ENCODE assay signal across 18 cellular contexts in the genomic region with DNA sequence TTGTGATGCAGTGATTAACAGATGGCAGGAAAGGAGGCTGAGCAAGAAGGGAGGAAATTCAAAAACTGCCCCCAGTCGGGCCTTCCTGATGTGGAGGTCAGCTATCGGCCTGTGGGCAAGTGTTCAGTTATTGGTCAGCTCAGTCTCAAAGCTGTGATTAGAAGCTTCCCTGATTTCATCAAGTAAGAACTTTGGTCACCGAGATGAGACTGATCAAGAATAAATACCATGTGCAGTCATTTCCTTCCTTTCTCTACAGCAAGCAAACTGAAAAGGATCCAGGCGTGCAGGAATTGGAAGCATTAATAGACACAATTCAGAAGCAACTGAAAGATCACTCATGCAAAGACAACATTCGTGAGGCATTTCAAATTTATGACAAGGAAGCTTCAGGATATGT.
"Had no signal": no experiment of that assay in that cellular context is flagged by ENCODE, and none has a peak within 500 bp of the region (broad histone marks: within the 10 kb centered on the region; RNA-seq: fewer than 3 reads in every experiment).

No MANE protein-coding gene starts in this region.

- H3K4me1 ChIP-seq: ascending aorta, colonic mucosa, gastroesophageal sphincter, vagina had no signal

- H3K36me3 ChIP-seq: ascending aorta, colonic mucosa, neural progenitor cell, right atrium auricular region, vagina had no signal

- H2AFZ ChIP-seq: hepatocyte, neural progenitor cell had no signal

- H3K27ac Mint-ChIP-seq: activated naive CD8-positive, alpha-beta T cell treated with anti-CD3 and anti-CD28 coated beads, Interleukin-2, amount 50 U/mL, for 24 hours; activated T-helper 1 cell treated with anti-CD3 and anti-CD28 coated beads, Interleukin-12 subunit alpha, Interleukin-12 subunit beta, Interleukin-2, Interleukin-4 antibody, amounts not matched to agents 30 ng/mL and 10 ng/mL and 1 ng/mL, durations not matched to agents 14 hours and 24 hours and 36 hours; mesothelial cell of epicardium; neural progenitor cell; stimulated activated effector memory CD8-positive, alpha-beta T cell treated with anti-CD3 and anti-CD28 coated beads, Interleukin-12 subunit alpha, Interleukin-12 subunit beta, amount 100 ng/mL, for 72 hours had no signal

- H3K27me3 ChIP-seq: ascending aorta, colonic mucosa, gastroesophageal sphincter, hepatocyte, neural progenitor cell, right atrium auricular region, tibial nerve, vagina had no signal

- DNase-seq: activated CD4-positive, alpha-beta T cell treated with anti-CD3 and anti-CD28 coated beads for 4 hours; activated naive CD4-positive, alpha-beta T cell; activated naive CD8-positive, alpha-beta T cell treated with anti-CD3 and anti-CD28 coated beads, Interleukin-2, amount 50 U/mL, for 24 hours; colonic mucosa; effector CD8-positive, alpha-beta T cell; kidney; small intestine; WERI-Rb-1 had no signal

- H3K4me3 ChIP-seq: ascending aorta, colonic mucosa, gastroesophageal sphincter, hepatocyte, neural progenitor cell, right atrium auricular region, tibial nerve, vagina had no signal

- H3K4me3 Mint-ChIP-seq: activated naive CD8-positive, alpha-beta T cell treated with anti-CD3 and anti-CD28 coated beads, Interleukin-2, amount 50 U/mL, for 24 hours; activated T-helper 1 cell treated with anti-CD3 and anti-CD28 coated beads, Interleukin-12 subunit alpha, Interleukin-12 subunit beta, Interleukin-2, Interleukin-4 antibody, amounts not matched to agents 30 ng/mL and 10 ng/mL and 1 ng/mL, durations not matched to agents 14 hours and 24 hours and 36 hours; mesothelial cell of epicardium; neural progenitor cell; stimulated activated effector memory CD8-positive, alpha-beta T cell treated with anti-CD3 and anti-CD28 coated beads, Interleukin-12 subunit alpha, Interleukin-12 subunit beta, amount 100 ng/mL, for 72 hours had no signal

- ATAC-seq: activated naive CD8-positive, alpha-beta T cell treated with anti-CD3 and anti-CD28 coated beads, Interleukin-2, amount 50 U/mL, for 24 hours; gastroesophageal sphincter; stimulated activated effector memory CD8-positive, alpha-beta T cell treated with anti-CD3 and anti-CD28 coated beads, Interleukin-12 subunit alpha, Interleukin-12 subunit beta, amount 100 ng/mL, for 72 hours had no signal

- H3K4me1 Mint-ChIP-seq: activated naive CD8-positive, alpha-beta T cell treated with anti-CD3 and anti-CD28 coated beads, Interleukin-2, amount 50 U/mL, for 24 hours; mesothelial cell of epicardium; neural progenitor cell had no signal

- H3K9ac ChIP-seq: neural progenitor cell had no signal

- H3K9me3 ChIP-seq: ascending aorta, colonic mucosa, gastroesophageal sphincter, right atrium auricular region, tibial nerve, vagina had no signal

- H3K4me2 ChIP-seq: hepatocyte, neural progenitor cell had no signal

- H3K27me3 Mint-ChIP-seq: activated naive CD8-positive, alpha-beta T cell treated with anti-CD3 and anti-CD28 coated beads, Interleukin-2, amount 50 U/mL, for 24 hours had no signal

- H3K36me3 Mint-ChIP-seq: stimulated activated effector memory CD8-positive, alpha-beta T cell treated with anti-CD3 and anti-CD28 coated beads, Interleukin-12 subunit alpha, Interleukin-12 subunit beta, amount 100 ng/mL, for 72 hours had no signal

- H3K27ac ChIP-seq: ascending aorta, colonic mucosa, gastroesophageal sphincter, hepatocyte, neural progenitor cell, right atrium auricular region, tibial nerve, vagina, WERI-Rb-1 had no signal

- H3K9me3 Mint-ChIP-seq: activated naive CD8-positive, alpha-beta T cell treated with anti-CD3 and anti-CD28 coated beads, Interleukin-2, amount 50 U/mL, for 24 hours; mesothelial cell of epicardium; neural progenitor cell; stimulated activated effector memory CD8-positive, alpha-beta T cell treated with anti-CD3 and anti-CD28 coated beads, Interleukin-12 subunit alpha, Interleukin-12 subunit beta, amount 100 ng/mL, for 72 hours had no signal
